In the genomic region with DNA sequence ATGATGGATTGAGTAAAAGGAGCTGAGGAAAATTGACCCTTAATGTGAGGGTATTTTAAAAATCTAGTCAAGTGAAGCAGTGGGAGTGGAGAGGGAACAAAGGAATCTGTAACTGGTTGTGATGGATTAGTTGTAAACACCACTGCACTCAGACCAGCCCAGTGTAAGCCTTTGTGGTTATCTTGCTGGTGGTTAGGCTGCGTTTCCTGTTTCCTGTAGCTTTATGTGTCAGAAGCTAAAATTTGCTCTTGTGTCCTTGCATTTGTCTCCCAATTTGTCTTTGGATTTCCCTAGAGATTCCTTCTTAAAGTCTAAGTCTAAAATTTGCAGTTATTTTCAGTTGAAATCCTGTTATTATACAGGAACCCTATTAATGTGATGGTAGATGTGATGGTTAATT, we compare ENCODE assay signal across 10 cellular contexts. TPM values are rescaled to one million over a fixed set of nuclear protein-coding genes. Genes with fewer than 3 reads are reported as not detected.
DNase-seq lines count a peak whose midpoint lies in the region; ATAC-seq and TF ChIP-seq lines count a peak whose summit lies in the region.
"Had no signal": no experiment of that assay in that cellular context is flagged by ENCODE, and none has a peak within 500 bp of the region (broad histone marks: within the 10 kb centered on the region; RNA-seq: fewer than 3 reads in every experiment).

No MANE protein-coding gene starts in this region.

- no peaks in the 10 kb centered on the region for H3K9me3 ChIP-seq in gastrocnemius medialis

- H3K4me1 ChIP-seq in gastrocnemius medialis = no peaks in the 10 kb centered on the region

- peak; percentile 30 for DNase-seq in stimulated activated CD4-positive, alpha-beta T cell treated with anti-CD3 and anti-CD28 coated beads, Interleukin-15, amount 100 ng/mL, for 24 hours
- DNase-seq in stimulated activated CD4-positive, alpha-beta T cell treated with anti-CD3 and anti-CD28 coated beads, Interleukin-4, amount 100 ng/mL, for 4 hours = no peak
- DNase-seq in activated naive CD8-positive, alpha-beta T cell treated with anti-CD3 and anti-CD28 coated beads for 36 hours = peak; percentile 21
- DNase-seq in type B pancreatic cell (ENCODE audit: extremely low spot score, unreplicated experiment) = no peak
- no peak for DNase-seq in gastrocnemius medialis
- DNase-seq in T1000 (lab: John Stamatoyannopoulos, UW) = no peak
- no peak for DNase-seq in NCI-H446 treated with DMSO at 0.1 percent for 48 hours (lab: John Stamatoyannopoulos, UW)

- intact Hi-C loops in gastrocnemius medialis (cut with DNase I; ENCODE audit: low total_unique reads) = loop anchor here (5.0 kb wide), 1 partner anchor 1273 kb away; no protein-coding TSS in a partner anchor

- H3K4me3 Mint-ChIP-seq in activated naive CD8-positive, alpha-beta T cell treated with anti-CD3 and anti-CD28 coated beads for 36 hours = peak overlapping the region; percentile 18
- H3K4me3 Mint-ChIP-seq in type B pancreatic cell = peak overlapping the region; percentile 29

- peak; percentile 86 for ATAC-seq in HG03159 (IDR thresholded peaks at IDR 0.05; ENCODE audit: unreplicated experiment)
- ATAC-seq in gastrocnemius medialis = no peak

- H3K27ac ChIP-seq in gastrocnemius medialis = no peak overlapping the region
- H3K27ac ChIP-seq: VCaP had no signal

- no peaks in the 10 kb centered on the region for H3K36me3 Mint-ChIP-seq in activated naive CD8-positive, alpha-beta T cell treated with anti-CD3 and anti-CD28 coated beads for 36 hours
- H3K36me3 Mint-ChIP-seq in type B pancreatic cell = no peaks in the 10 kb centered on the region

- peaks cover 5% of the 10 kb centered on the region for H3K9me3 Mint-ChIP-seq in activated naive CD8-positive, alpha-beta T cell treated with anti-CD3 and anti-CD28 coated beads for 36 hours
- H3K9me3 Mint-ChIP-seq in type B pancreatic cell = no peaks in the 10 kb centered on the region

- peaks cover 24% of the 10 kb centered on the region for H3K4me1 Mint-ChIP-seq in activated naive CD8-positive, alpha-beta T cell treated with anti-CD3 and anti-CD28 coated beads for 36 hours
- H3K4me1 Mint-ChIP-seq in type B pancreatic cell (ENCODE audit: unreplicated experiment) = peaks cover 5% of the 10 kb centered on the region

- H3K27me3 ChIP-seq in gastrocnemius medialis = no peaks in the 10 kb centered on the region

- H3K27ac Mint-ChIP-seq in activated naive CD8-positive, alpha-beta T cell treated with anti-CD3 and anti-CD28 coated beads for 36 hours = no peak overlapping the region
- peak overlapping the region; percentile 31 for H3K27ac Mint-ChIP-seq in type B pancreatic cell

- H3K27me3 Mint-ChIP-seq in activated naive CD8-positive, alpha-beta T cell treated with anti-CD3 and anti-CD28 coated beads for 36 hours = no peaks in the 10 kb centered on the region
- H3K27me3 Mint-ChIP-seq in type B pancreatic cell = no peaks in the 10 kb centered on the region

- no peak overlapping the region for H3K4me3 ChIP-seq in gastrocnemius medialis

- TF ChIP-seq CTCF in type B pancreatic cell (conservative IDR thresholded peaks at IDR 0.05) (no peak), gastrocnemius medialis (IDR thresholded peaks at IDR 0.05 in 4 of 5, conservative IDR thresholded peaks at IDR 0.05 in 1 of 5) (no peak)

- in situ Hi-C loops in gastrocnemius medialis (cut with MboI; ENCODE audit: low sequenced_read_pairs in 4 of 4) = no loop called here

- no peak for TF ChIP-seq POLR2A in gastrocnemius medialis (IDR thresholded peaks at IDR 0.05)

- H3K36me3 ChIP-seq in gastrocnemius medialis = no peaks in the 10 kb centered on the region

RNA-seq across cellular contexts. Expression of a gene that starts 6.3 kb away (rescaled TPM):
- total RNA-seq in activated naive CD8-positive, alpha-beta T cell treated with anti-CD3 and anti-CD28 coated beads for 36 hours = not detected
- not detected in 2 replicates for total RNA-seq in type B pancreatic cell (ENCODE audit: low replicate concordance)
- total RNA-seq in gastrocnemius medialis = not detected
- total RNA-seq: lung microvascular endothelial cell had no signal

RNA-seq across cellular contexts. Expression of a gene that starts 18.5 kb away (rescaled TPM):
- under 1 TPM in 1 of 2 experiments, not detected in 1; 0.10 TPM for total RNA-seq in activated naive CD8-positive, alpha-beta T cell treated with anti-CD3 and anti-CD28 coated beads for 36 hours
- total RNA-seq in type B pancreatic cell (ENCODE audit: low replicate concordance) (not detected in 2 replicates), gastrocnemius medialis (not detected)
- total RNA-seq: lung microvascular endothelial cell had no signal

RNA-seq across cellular contexts. Expression of a gene that starts 27.2 kb away (rescaled TPM):
- total RNA-seq in activated naive CD8-positive, alpha-beta T cell treated with anti-CD3 and anti-CD28 coated beads for 36 hours = not detected
- total RNA-seq in type B pancreatic cell (ENCODE audit: low replicate concordance) (not detected in 2 replicates), gastrocnemius medialis (not detected)
- total RNA-seq: lung microvascular endothelial cell had no signal

RNA-seq across cellular contexts. Expression of a gene that starts 41.8 kb away (rescaled TPM):
- total RNA-seq in activated naive CD8-positive, alpha-beta T cell treated with anti-CD3 and anti-CD28 coated beads for 36 hours = not detected
- total RNA-seq in type B pancreatic cell (ENCODE audit: low replicate concordance) (not detected in 2 replicates), gastrocnemius medialis (not detected)
- total RNA-seq: lung microvascular endothelial cell had no signal

RNA-seq across cellular contexts. Expression of a gene that starts 46.8 kb away (rescaled TPM):
- total RNA-seq in activated naive CD8-positive, alpha-beta T cell treated with anti-CD3 and anti-CD28 coated beads for 36 hours = not detected
- total RNA-seq in type B pancreatic cell (ENCODE audit: low replicate concordance) = not detected in 2 replicates
- total RNA-seq in gastrocnemius medialis = not detected
- total RNA-seq: lung microvascular endothelial cell had no signal

Comparison
In these comparisons a context has a peak if more than half of its experiments do, and no peak if none do; other contexts are left out.
1. DNase-seq: peak in stimulated activated CD4-positive, alpha-beta T cell treated with anti-CD3 and anti-CD28 coated beads, Interleukin-15, amount 100 ng/mL, for 24 hours (single experiment) and activated naive CD8-positive, alpha-beta T cell treated with anti-CD3 and anti-CD28 coated beads for 36 hours (single experiment); none in stimulated activated CD4-positive, alpha-beta T cell treated with anti-CD3 and anti-CD28 coated beads, Interleukin-4, amount 100 ng/mL, for 4 hours (0 of 2), type B pancreatic cell (single experiment), gastrocnemius medialis (0 of 2), T1000 (single experiment) and NCI-H446 treated with DMSO at 0.1 percent for 48 hours (single experiment).